In the genomic region with DNA sequence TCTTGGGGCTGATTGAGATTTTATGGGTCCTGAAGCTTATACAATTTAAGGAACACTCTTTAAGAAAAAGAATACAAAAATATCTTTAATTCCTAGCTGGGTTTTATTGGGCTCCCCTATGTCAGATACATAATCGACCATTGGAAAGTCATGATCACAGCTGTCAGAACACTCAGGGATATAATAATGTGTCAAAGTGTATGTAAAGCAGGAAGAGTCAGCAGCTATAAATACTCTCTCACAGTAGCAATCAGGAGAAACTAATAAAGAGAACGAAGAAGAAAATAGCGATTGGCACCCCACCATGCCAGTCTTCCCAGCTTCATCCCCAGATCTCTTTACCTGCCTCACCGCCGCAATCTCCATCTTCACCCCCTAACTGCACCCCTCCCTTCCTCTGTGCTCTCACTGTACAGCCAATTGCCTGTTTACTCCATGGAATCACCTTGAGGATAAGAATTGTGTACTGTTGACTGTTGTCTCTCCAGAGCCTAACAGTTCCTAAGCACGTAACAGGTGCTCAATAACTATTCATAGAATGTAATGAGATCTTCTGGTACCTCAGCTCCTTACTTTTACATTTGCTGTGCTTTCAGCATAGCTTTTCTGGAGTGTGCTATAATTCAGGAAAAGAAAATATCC, we compare ENCODE assay signal across 37 cellular contexts. TPM values are rescaled to one million over a fixed set of nuclear protein-coding genes. Genes with fewer than 3 reads are reported as not detected.
"Had no signal": no experiment of that assay in that cellular context is flagged by ENCODE, and none has a peak within 500 bp of the region (broad histone marks: within the 10 kb centered on the region; RNA-seq: fewer than 3 reads in every experiment).

No MANE protein-coding gene starts in this region.

- H3K27ac ChIP-seq: KMS-11 had no signal

- H3K36me3 ChIP-seq: MG63 had no signal

- H3K27me3 ChIP-seq: MG63 had no signal

- H3K9me3 ChIP-seq: MG63 had no signal

- H3K4me3 ChIP-seq: MG63 had no signal

- DNase-seq: Karpas-422, Kasumi-1, KG1, MG63, MV-4-11, NCI-H1048, NCI-H1092 treated with DMSO at 0.1 percent for 48 hours, NCI-H1105, NCI-H1105 treated with DMSO at 0.1 percent for 48 hours, NCI-H1417, NCI-H1417 treated with DMSO at 0.1 percent for 48 hours, NCI-H1436, NCI-H1436 treated with DMSO at 0.1 percent for 48 hours, NCI-H146, NCI-H1694, NCI-H1694 treated with DMSO at 0.1 percent for 48 hours, NCI-H187, NCI-H187 treated with DMSO at 0.1 percent for 48 hours, NCI-H1930, NCI-H2029, NCI-H2029 treated with DMSO at 0.1 percent for 48 hours, NCI-H2081, NCI-H2081 treated with DMSO at 0.1 percent for 48 hours, NCI-H2107, NCI-H2171, NCI-H2171 treated with DMSO at 0.1 percent for 48 hours, NCI-H2227 treated with DMSO at 0.1 percent for 48 hours, NCI-H226, NCI-H345, NCI-H446, NCI-H446 treated with DMSO at 0.1 percent for 48 hours, NCI-H510A, NCI-H510A treated with DMSO at 0.1 percent for 48 hours had no signal

- H3K4me2 ChIP-seq: KMS-11 had no signal

- H3K9ac ChIP-seq: KMS-11 had no signal

RNA-seq across cellular contexts. Expression of gene WNT8B, which starts 24.0 kb away (rescaled TPM):
- total RNA-seq: LHCN-M2, M059J, MCF 10A had no signal
